ENCODE assay signal across 8 cellular contexts in genomic region chr12:54439521-54440255, GRCh38. TPM values are rescaled to one million over a fixed set of nuclear protein-coding genes. Genes with fewer than 3 reads are reported as not detected.
DNase-seq lines count a peak whose midpoint lies in the region; ATAC-seq and TF ChIP-seq lines count a peak whose summit lies in the region.

No MANE protein-coding gene starts in this region.

- H3K27me3 ChIP-seq in PC-3 (ENCODE audit: low read length) (peaks cover 9% of the 10 kb centered on the region; the same call in 1 of the 2 replicates), left lung (peaks cover 0 to 16% of the 10 kb centered on the region in 2 donors), thoracic aorta (replicated peaks; ENCODE audit: insufficient read depth) (no peaks in the 10 kb centered on the region)

- no peaks in the 10 kb centered on the region for H3K36me3 ChIP-seq in PC-3 (ENCODE audit: low read depth, low read length)
- no peaks in the 10 kb centered on the region for H3K36me3 ChIP-seq in left lung
- H3K36me3 ChIP-seq in thoracic aorta = no peaks in the 10 kb centered on the region

- BruUV-seq in PC-3 (replicated peaks; lab: Mats Ljungman, UMichigan) = no TSS peak

- no peaks in the 10 kb centered on the region for H4K20me1 ChIP-seq in PC-3 (ENCODE audit: low read length)

- H3K9me3 ChIP-seq in PC-3 (ENCODE audit: low read length) (no peaks in the 10 kb centered on the region), left lung (no peaks in the 10 kb centered on the region), thoracic aorta (no peaks in the 10 kb centered on the region)

- ATAC-seq in PC-3 (peak; percentile 75), left lung (peak; percentile 97), thoracic aorta (ENCODE audit: insufficient number of reproducible peaks, low FRiP score, low read depth) (peak; percentile 65), GM18861 (IDR thresholded peaks at IDR 0.05; ENCODE audit: unreplicated experiment) (no peak)

- H3K4me2 ChIP-seq in PC-3 (ENCODE audit: low read length) = no peak overlapping the region

- peaks cover 20% of the 10 kb centered on the region; the same call in 1 of the 2 replicates for H3K4me1 ChIP-seq in PC-3 (ENCODE audit: insufficient read depth, low read length)
- H3K4me1 ChIP-seq in left lung = peaks cover 0 to 12% of the 10 kb centered on the region in 2 donors
- peaks cover 0 to 12% of the 10 kb centered on the region in 2 donors for H3K4me1 ChIP-seq in thoracic aorta (ENCODE audit: control insufficient read depth in 1 of 2, low read depth in 2 of 2)

- H3K9ac ChIP-seq in PC-3 (ENCODE audit: low read length) = no peak overlapping the region

- no peaks in the 10 kb centered on the region for H3K9me2 ChIP-seq in PC-3 (replicated peaks; ENCODE audit: low read length)

- TF ChIP-seq CTCF in PC-3 (conservative IDR thresholded peaks at IDR 0.05; ENCODE audit: low read depth, low read length) = peak; percentile 90
- TF ChIP-seq CTCF in cardiac fibroblast (IDR thresholded peaks at IDR 0.05; ENCODE audit: low read depth, low read length) = peak; percentile 75
- peak; percentile 71 to 82 for TF ChIP-seq CTCF in left lung (IDR thresholded peaks at IDR 0.05)
- peak; percentile 84 for TF ChIP-seq CTCF in thoracic aorta (IDR thresholded peaks at IDR 0.05)

- H3K79me2 ChIP-seq in PC-3 (ENCODE audit: low read length) = no peaks in the 10 kb centered on the region

- no peaks in the 10 kb centered on the region for H3F3A ChIP-seq in PC-3 (ENCODE audit: low read length, unreplicated experiment)

- CTCF ChIA-PET in PC-3 (lab: Charles Lee) = interaction anchor here (0.5 to 4.2 kb wide), 4 partner anchors 40 to 434 kb away, joined by 3 to 101 read pairs (median 4); no protein-coding TSS in a partner anchor

- POLR2A ChIA-PET in PC-3 (lab: Charles Lee; ENCODE audit: unreplicated experiment) = no interaction called here

- no peak overlapping the region for H3K27ac ChIP-seq in PC-3 (ENCODE audit: low read length)
- H3K27ac ChIP-seq in left lung = no peak overlapping the region
- peak overlapping the region in 1 of 2 donors; percentile 29 for H3K27ac ChIP-seq in thoracic aorta

- peak overlapping the region; percentile 45 for H2AFZ ChIP-seq in PC-3 (ENCODE audit: low read length)

- no peak overlapping the region for H3K4me3 ChIP-seq in PC-3 (ENCODE audit: low read length)
- no peak overlapping the region for H3K4me3 ChIP-seq in cardiac fibroblast (replicated peaks in 1 of 2; ENCODE audit: low read depth in 2 of 2, low read length in 2 of 2)
- no peak overlapping the region for H3K4me3 ChIP-seq in left lung
- no peak overlapping the region for H3K4me3 ChIP-seq in thoracic aorta

- intact Hi-C loops in PC-3 (cut with micrococcal nuclease) (loop anchor here (1.0 kb wide), 2 partner anchors 40 to 45 kb away; no protein-coding TSS in a partner anchor), left lung (cut with DNase I) (loop anchor here in 1 of 2 donors (2.0 kb wide), 1 partner anchor 41 kb away; no protein-coding TSS in a partner anchor)

- DNase-seq in NCI-H510A treated with DMSO at 0.1 percent for 48 hours (lab: John Stamatoyannopoulos, UW) (peak; percentile 58), NCI-H510A (lab: John Stamatoyannopoulos, UW) (no peak), HT1080 (ENCODE audit: low read depth) (peak; percentile 66), PC-3 (peak; percentile 72), cardiac fibroblast (ENCODE audit: low read depth in 2 of 2) (peak; percentile 85 to 88), left lung (no peak), thoracic aorta (ENCODE audit: low spot score) (no peak)

RNA-seq across cellular contexts. Expression of gene ITGA5, which starts 20.6 kb away (rescaled TPM):
- total RNA-seq in HT1080 (2014; rRNA removed; shearing (Covaris generic)) = 150 and 163 TPM in 2 replicates
- 230 and 231 TPM in 2 replicates for polyA plus RNA-seq in HT1080 (2015; cell fraction: cytosol; rRNA removed)
- polyA plus RNA-seq in HT1080 (2015; cell fraction: nucleus; rRNA removed) = 490 and 542 TPM in 2 replicates
- total RNA-seq in PC-3 (2014; rRNA removed) (35.9 and 38.2 TPM in 2 replicates), left lung (100 to 1,000 TPM in 1 of 2 donors, 10 to 100 TPM in 1; 76.4 to 142 TPM), thoracic aorta (100 to 1,000 TPM; 752 to 847 TPM)

RNA-seq across cellular contexts. Expression of gene GTSF1, which starts 33.7 kb away (rescaled TPM):
- 2.1 TPM in 1 of 2 replicates, not detected in the other for total RNA-seq in HT1080 (2014; rRNA removed; shearing (Covaris generic))
- 0.56 and 0.70 TPM in 2 replicates for polyA plus RNA-seq in HT1080 (2015; cell fraction: cytosol; rRNA removed)
- polyA plus RNA-seq in HT1080 (2015; cell fraction: nucleus; rRNA removed) = not detected in 2 replicates
- total RNA-seq in PC-3 (2014; rRNA removed) (not detected in 2 replicates), left lung (1 to 10 TPM in 1 of 2 donors, under 1 TPM in 1; 0.47 to 1.4 TPM), thoracic aorta (not detected)

RNA-seq across cellular contexts. Expression of gene ZNF385A, which starts 55.2 kb away (rescaled TPM):
- total RNA-seq in HT1080 (2014; rRNA removed; shearing (Covaris generic)) = 4.0 and 5.4 TPM in 2 replicates
- 15.3 and 17.6 TPM in 2 replicates for polyA plus RNA-seq in HT1080 (2015; cell fraction: cytosol; rRNA removed)
- polyA plus RNA-seq in HT1080 (2015; cell fraction: nucleus; rRNA removed) = 6.4 and 7.9 TPM in 2 replicates
- 1.8 and 5.0 TPM in 2 replicates for total RNA-seq in PC-3 (2014; rRNA removed)
- 10 to 100 TPM; 18.1 to 19.0 TPM for total RNA-seq in left lung
- 10 to 100 TPM in 1 of 2 donors, 1 to 10 TPM in 1; 7.4 to 19.0 TPM for total RNA-seq in thoracic aorta

RNA-seq across cellular contexts. Expression of gene NCKAP1L, which starts 57.9 kb away (rescaled TPM):
- not detected in 2 replicates for total RNA-seq in HT1080 (2014; rRNA removed; shearing (Covaris generic))
- 0.02 and 0.06 TPM in 2 replicates for polyA plus RNA-seq in HT1080 (2015; cell fraction: cytosol; rRNA removed)
- polyA plus RNA-seq in HT1080 (2015; cell fraction: nucleus; rRNA removed) = 0.03 and 0.18 TPM in 2 replicates
- total RNA-seq in PC-3 (2014; rRNA removed) (not detected in 2 replicates), left lung (10 to 100 TPM; 39.3 to 95.7 TPM), thoracic aorta (10 to 100 TPM; 29.6 to 41.3 TPM)

Comparison
In these comparisons a context has a peak if more than half of its experiments do, and no peak if none do; other contexts are left out.
1. DNase-seq: peak in NCI-H510A treated with DMSO at 0.1 percent for 48 hours (single experiment), HT1080 (single experiment), PC-3 (single experiment) and cardiac fibroblast (2 of 2); none in NCI-H510A (single experiment), left lung (0 of 2) and thoracic aorta (single experiment).
2. Peak in every context shown above with its lines, with median percentiles within 50 percentile points of each other: CTCF ChIP-seq.